Comparison of ENCODE assay signal across 8 cellular contexts in genomic region chr9:125745682-125746016, GRCh38. TPM values are rescaled to one million over a fixed set of nuclear protein-coding genes. Genes with fewer than 3 reads are reported as not detected.
DNase-seq lines count a peak whose midpoint lies in the region; TF ChIP-seq lines count a peak whose summit lies in the region.

No MANE protein-coding gene starts in this region.

- no peaks in the 10 kb centered on the region for H3K27me3 ChIP-seq in SJCRH30
- no peaks in the 10 kb centered on the region for H3K27me3 ChIP-seq in fibroblast of lung (ENCODE audit: control insufficient read depth, insufficient read depth, low read length)
- no peaks in the 10 kb centered on the region for H3K27me3 ChIP-seq in rectal smooth muscle tissue (ENCODE audit: control insufficient read depth, insufficient read depth, low read length)

- peak overlapping the region; percentile 57 for H3K4me3 ChIP-seq in SJCRH30
- H3K4me3 ChIP-seq in fibroblast of lung (replicated peaks in 1 of 4; ENCODE audit: control extremely low read depth in 1 of 4, insufficient read depth in 1 of 4, low read depth in 3 of 4, low read length in 4 of 4) = peak overlapping the region; percentile 59 to 71 (median 63)
- H3K4me3 ChIP-seq in rectal smooth muscle tissue (ENCODE audit: low read length) = peak overlapping the region; percentile 60

- peak overlapping the region; percentile 19 for H2AFZ ChIP-seq in fibroblast of lung (ENCODE audit: low read length)

- no peak for TF ChIP-seq CTCF in fibroblast of lung (conservative IDR thresholded peaks at IDR 0.05 in 1 of 2, IDR thresholded peaks at IDR 0.05 in 1 of 2; ENCODE audit: low read depth in 1 of 2, low read length in 2 of 2)

- H3K9ac ChIP-seq in fibroblast of lung (ENCODE audit: insufficient read depth, low read length) (no peak overlapping the region), rectal smooth muscle tissue (ENCODE audit: low read length) (no peak overlapping the region)

- H3K36me3 ChIP-seq in SJCRH30 (peaks cover 13% of the 10 kb centered on the region), fibroblast of lung (ENCODE audit: control insufficient read depth, insufficient read depth, low read length) (no peaks in the 10 kb centered on the region), rectal smooth muscle tissue (ENCODE audit: control insufficient read depth, insufficient read depth, low read length) (no peaks in the 10 kb centered on the region)

- H4K20me1 ChIP-seq in fibroblast of lung (ENCODE audit: control insufficient read depth, extremely low read depth, insufficient read depth, low read length) = no peaks in the 10 kb centered on the region

- H3K9me3 ChIP-seq in SJCRH30 (replicated peaks) (no peaks in the 10 kb centered on the region), fibroblast of lung (ENCODE audit: control insufficient read depth, insufficient read depth, low read depth, low read length) (no peaks in the 10 kb centered on the region)

- H3K4me2 ChIP-seq in fibroblast of lung (ENCODE audit: extremely low read depth, insufficient read depth, low read length) = peak overlapping the region; percentile 93

- DNase-seq in GM03348 (ENCODE audit: low spot score) = peak; percentile 11
- DNase-seq in SJCRH30 = no peak
- no peak for DNase-seq in fibroblast of lung (ENCODE audit: low read depth in 2 of 2)
- DNase-seq in DMS153 (lab: John Stamatoyannopoulos, UW) = no peak
- no peak for DNase-seq in NAMALWA (ENCODE audit: low spot score)
- DNase-seq in NCI-H2227 (lab: John Stamatoyannopoulos, UW; ENCODE audit: unreplicated experiment) = no peak
- no peak for DNase-seq in activated CD8-positive, alpha-beta memory T cell treated with anti-CD3 and anti-CD28 coated beads, Interleukin-2, amount 50 U/mL, for 48 hours

- H3K27ac ChIP-seq in SJCRH30 (peak overlapping the region; percentile 95), fibroblast of lung (ENCODE audit: insufficient read depth, low read length) (peak overlapping the region; percentile 85), rectal smooth muscle tissue (ENCODE audit: low read depth, low read length) (peak overlapping the region; percentile 66)

- H3K4me1 ChIP-seq in SJCRH30 (peaks cover 33% of the 10 kb centered on the region), fibroblast of lung (ENCODE audit: control insufficient read depth, extremely low read depth, insufficient read depth, low read length) (peaks cover 6% of the 10 kb centered on the region), rectal smooth muscle tissue (ENCODE audit: control insufficient read depth, insufficient read depth, low read length) (peaks cover 9% of the 10 kb centered on the region)

- H3K79me2 ChIP-seq in fibroblast of lung (ENCODE audit: control insufficient read depth, insufficient read depth, low read length) = peaks cover 33% of the 10 kb centered on the region

RNA-seq across cellular contexts. Expression of gene PBX3, which starts 1.5 kb away (rescaled TPM):
- 69.5 and 75.9 TPM in 2 replicates for total RNA-seq in SJCRH30 (2014; rRNA removed; shearing (Covaris generic))
- total RNA-seq in fibroblast of lung = 22.1 and 35.8 TPM in 2 replicates
- polyA plus RNA-seq in fibroblast of lung = 49.0 and 51.8 TPM in 2 replicates
- 26.0 and 28.4 TPM in 2 replicates for polyA plus RNA-seq in fibroblast of lung (2012)
- 11.9 and 19.7 TPM in 2 replicates for polyA minus RNA-seq in fibroblast of lung (ENCODE audit: low replicate concordance)

RNA-seq across cellular contexts. Expression of gene MAPKAP1, which starts 38.6 kb away (rescaled TPM):
- total RNA-seq in SJCRH30 (2014; rRNA removed; shearing (Covaris generic)) = 103 and 109 TPM in 2 replicates
- 57.5 and 63.7 TPM in 2 replicates for total RNA-seq in fibroblast of lung
- polyA plus RNA-seq in fibroblast of lung = 124 and 127 TPM in 2 replicates
- 66.7 and 86.3 TPM in 2 replicates for polyA plus RNA-seq in fibroblast of lung (2012)
- 340 and 364 TPM in 2 replicates for polyA minus RNA-seq in fibroblast of lung (ENCODE audit: low replicate concordance)
